ENCODE assay signal across 17 cellular contexts in genomic region chr4:112236040-112236439, GRCh38. TPM values are rescaled to one million over a fixed set of nuclear protein-coding genes. Genes with fewer than 3 reads are reported as not detected.
DNase-seq lines count a peak whose midpoint lies in the region; ATAC-seq and TF ChIP-seq lines count a peak whose summit lies in the region.
"Had no signal": no experiment of that assay in that cellular context is flagged by ENCODE, and none has a peak within 500 bp of the region (broad histone marks: within the 10 kb centered on the region; RNA-seq: fewer than 3 reads in every experiment).

No MANE protein-coding gene starts in this region.

- H4K20me1 ChIP-seq in Loucy (ENCODE audit: insufficient read depth, low read length, poor library complexity, severe bottlenecking): peaks cover 38% of the 10 kb centered on the region

- H3F3A ChIP-seq in Loucy (ENCODE audit: low read depth): peaks cover under 1% of the 10 kb centered on the region; the same call in 1 of the 2 replicates

- peak overlapping the region; percentile 82 for H3K4me2 ChIP-seq in Loucy (ENCODE audit: low read depth, low read length, poor library complexity, severe bottlenecking)

- H3K9me3 Mint-ChIP-seq in activated T-cell treated with anti-CD3 and anti-CD28 coated beads, Interleukin-2, amount 50 U/mL, for 72 hours: no peaks in the 10 kb centered on the region
- no peaks in the 10 kb centered on the region for H3K9me3 Mint-ChIP-seq in activated T-cell treated with anti-CD3 and anti-CD28 coated beads, Interleukin-2, amount 50 U/mL, for 4 hours
- no peaks in the 10 kb centered on the region for H3K9me3 Mint-ChIP-seq in central memory CD8-positive, alpha-beta T cell
- H3K9me3 Mint-ChIP-seq: CD4-positive, CD25-positive, alpha-beta regulatory T cell; H9; IgD-negative memory B cell had no signal

- no peak for ATAC-seq in activated T-cell treated with anti-CD3 and anti-CD28 coated beads, Interleukin-2, amount 50 U/mL, for 72 hours (replicated peaks in 1 of 2)
- no peak for ATAC-seq in activated T-cell treated with anti-CD3 and anti-CD28 coated beads, Interleukin-2, amount 50 U/mL, for 4 hours
- no peak for ATAC-seq in central memory CD8-positive, alpha-beta T cell (replicated peaks; ENCODE audit: extremely low read depth, poor library complexity, severe bottlenecking)
- no peak for ATAC-seq in HG03469 (IDR thresholded peaks at IDR 0.05; ENCODE audit: unreplicated experiment)

- no peak overlapping the region for H3K9ac ChIP-seq in Loucy (ENCODE audit: low read depth, low read length, poor library complexity, severe bottlenecking)
- peak overlapping the region in 1 of 5 donors; percentile 68 for H3K9ac ChIP-seq in subcutaneous abdominal adipose tissue (ENCODE audit: low read length in 5 of 5)

- H3K4me3 ChIP-seq in Loucy (ENCODE audit: low read length, poor library complexity, severe bottlenecking): no peak overlapping the region
- H3K4me3 ChIP-seq in subcutaneous abdominal adipose tissue (ENCODE audit: low read depth in 1 of 5, low read length in 5 of 5): no peak overlapping the region
- H3K4me3 ChIP-seq: BLaER1 treated with 17β-estradiol and CSF1 and Interleukin-3, amounts not matched to agents 10 nM and 100 nM; GM23248 had no signal

- H3K27ac ChIP-seq in subcutaneous abdominal adipose tissue (ENCODE audit: low read depth, low read length): peak overlapping the region; percentile 50
- H3K27ac ChIP-seq: 22Rv1; BLaER1 treated with 17β-estradiol and CSF1 and Interleukin-3, amounts not matched to agents 10 nM and 100 nM; GM23248; HL-60 had no signal

- H3K27me3 ChIP-seq in Loucy (ENCODE audit: insufficient read depth, low read length, poor library complexity, severe bottlenecking) (no peaks in the 10 kb centered on the region), subcutaneous abdominal adipose tissue (ENCODE audit: control insufficient read depth in 5 of 5, insufficient read depth in 4 of 5, low read length in 5 of 5) (no peaks in the 10 kb centered on the region)
- H3K27me3 ChIP-seq: BLaER1 treated with 17β-estradiol and CSF1 and Interleukin-3, amounts not matched to agents 10 nM and 100 nM had no signal

- peaks cover 2 to 3% of the 10 kb centered on the region in 2 donors for H3K36me3 Mint-ChIP-seq in activated T-cell treated with anti-CD3 and anti-CD28 coated beads, Interleukin-2, amount 50 U/mL, for 72 hours (ENCODE audit: insufficient read depth in 2 of 2)
- H3K36me3 Mint-ChIP-seq in activated T-cell treated with anti-CD3 and anti-CD28 coated beads, Interleukin-2, amount 50 U/mL, for 4 hours (ENCODE audit: insufficient read depth): peaks cover 4% of the 10 kb centered on the region
- H3K36me3 Mint-ChIP-seq in central memory CD8-positive, alpha-beta T cell (ENCODE audit: insufficient read depth): peaks cover 10% of the 10 kb centered on the region

- H3K79me2 ChIP-seq in Loucy (ENCODE audit: insufficient read depth, low read length): peaks cover 68% of the 10 kb centered on the region

- H3K27me3 Mint-ChIP-seq in activated T-cell treated with anti-CD3 and anti-CD28 coated beads, Interleukin-2, amount 50 U/mL, for 72 hours (ENCODE audit: low read depth): no peaks in the 10 kb centered on the region
- H3K27me3 Mint-ChIP-seq in activated T-cell treated with anti-CD3 and anti-CD28 coated beads, Interleukin-2, amount 50 U/mL, for 4 hours (ENCODE audit: low read depth): no peaks in the 10 kb centered on the region
- H3K27me3 Mint-ChIP-seq in central memory CD8-positive, alpha-beta T cell: no peaks in the 10 kb centered on the region
- H3K27me3 Mint-ChIP-seq: IgD-negative memory B cell had no signal

- H3K36me3 ChIP-seq in Loucy (ENCODE audit: insufficient read depth, low read length) (no peaks in the 10 kb centered on the region), subcutaneous abdominal adipose tissue (ENCODE audit: control insufficient read depth in 5 of 5, insufficient read depth in 5 of 5, low read length in 5 of 5) (no peaks in the 10 kb centered on the region)

- H3K9me3 ChIP-seq in Loucy (ENCODE audit: insufficient read depth, low read depth, low read length) (no peaks in the 10 kb centered on the region), subcutaneous abdominal adipose tissue (ENCODE audit: control insufficient read depth in 5 of 5, low read length in 5 of 5) (no peaks in the 10 kb centered on the region)
- H3K9me3 ChIP-seq: BLaER1 treated with 17β-estradiol and CSF1 and Interleukin-3, amounts not matched to agents 10 nM and 100 nM had no signal

- peaks cover 35% of the 10 kb centered on the region for H3K4me1 Mint-ChIP-seq in activated T-cell treated with anti-CD3 and anti-CD28 coated beads, Interleukin-2, amount 50 U/mL, for 72 hours (ENCODE audit: low read depth)
- peaks cover 36% of the 10 kb centered on the region for H3K4me1 Mint-ChIP-seq in activated T-cell treated with anti-CD3 and anti-CD28 coated beads, Interleukin-2, amount 50 U/mL, for 4 hours (ENCODE audit: low read depth)
- H3K4me1 Mint-ChIP-seq in central memory CD8-positive, alpha-beta T cell: peaks cover 36% of the 10 kb centered on the region

- no peaks in the 10 kb centered on the region for H3K9me2 ChIP-seq in Loucy (replicated peaks; ENCODE audit: low read depth, low read length)

- peak overlapping the region; percentile 2 for H3K27ac Mint-ChIP-seq in activated T-cell treated with anti-CD3 and anti-CD28 coated beads, Interleukin-2, amount 50 U/mL, for 72 hours
- H3K27ac Mint-ChIP-seq in central memory CD8-positive, alpha-beta T cell (ENCODE audit: low read depth): peak overlapping the region; percentile 2

- TF ChIP-seq CTCF in Loucy (conservative IDR thresholded peaks at IDR 0.05; ENCODE audit: low read length): no peak

- H2AFZ ChIP-seq in Loucy (ENCODE audit: low read length): no peak overlapping the region

- DNase-seq in activated T-cell treated with anti-CD3 and anti-CD28 coated beads, Interleukin-2, amount 50 U/mL, for 72 hours: no peak
- no peak for DNase-seq in activated T-cell treated with anti-CD3 and anti-CD28 coated beads, Interleukin-2, amount 50 U/mL, for 4 hours
- no peak for DNase-seq in central memory CD8-positive, alpha-beta T cell (ENCODE audit: low spot score in 2 of 2)
- DNase-seq in T-helper 1 cell (no peak), HPDE6-E6E7 (ENCODE audit: extremely low spot score) (no peak)
- DNase-seq: Calu3; CD4-positive, CD25-positive, alpha-beta regulatory T cell; DMS 273 treated with DMSO at 0.1 percent for 48 hours; GM23248; H9 had no signal

- H3K4me1 ChIP-seq in Loucy (ENCODE audit: insufficient read depth, low read length, poor library complexity, severe bottlenecking) (peaks cover 21% of the 10 kb centered on the region), subcutaneous abdominal adipose tissue (ENCODE audit: control insufficient read depth in 5 of 5, insufficient read depth in 5 of 5, low read length in 5 of 5) (peaks cover 2 to 23% (median 14%) of the 10 kb centered on the region in 5 donors)

- no peak overlapping the region for H3K4me3 Mint-ChIP-seq in activated T-cell treated with anti-CD3 and anti-CD28 coated beads, Interleukin-2, amount 50 U/mL, for 72 hours
- H3K4me3 Mint-ChIP-seq in activated T-cell treated with anti-CD3 and anti-CD28 coated beads, Interleukin-2, amount 50 U/mL, for 4 hours: no peak overlapping the region
- H3K4me3 Mint-ChIP-seq in central memory CD8-positive, alpha-beta T cell: no peak overlapping the region
- H3K4me3 Mint-ChIP-seq: H9 had no signal

RNA-seq across cellular contexts. Expression of gene AP1AR, which starts 4.5 kb away (rescaled TPM):
- 10 to 100 TPM; 21.6 to 33.2 TPM for total RNA-seq in activated T-cell treated with anti-CD3 and anti-CD28 coated beads, Interleukin-2, amount 50 U/mL, for 72 hours
- 10 to 100 TPM; 19.1 to 27.4 (median 20.6) TPM for total RNA-seq in activated T-cell treated with anti-CD3 and anti-CD28 coated beads, Interleukin-2, amount 50 U/mL, for 4 hours

RNA-seq across cellular contexts. Expression of gene TIFA, which starts 49.7 kb away (rescaled TPM):
- 10 to 100 TPM; 82.7 to 87.1 TPM for total RNA-seq in activated T-cell treated with anti-CD3 and anti-CD28 coated beads, Interleukin-2, amount 50 U/mL, for 72 hours
- total RNA-seq in activated T-cell treated with anti-CD3 and anti-CD28 coated beads, Interleukin-2, amount 50 U/mL, for 4 hours: 10 to 100 TPM; 13.4 to 29.9 (median 21.1) TPM
